Comparison of ENCODE assay signal across 16 cellular contexts in the genomic region with DNA sequence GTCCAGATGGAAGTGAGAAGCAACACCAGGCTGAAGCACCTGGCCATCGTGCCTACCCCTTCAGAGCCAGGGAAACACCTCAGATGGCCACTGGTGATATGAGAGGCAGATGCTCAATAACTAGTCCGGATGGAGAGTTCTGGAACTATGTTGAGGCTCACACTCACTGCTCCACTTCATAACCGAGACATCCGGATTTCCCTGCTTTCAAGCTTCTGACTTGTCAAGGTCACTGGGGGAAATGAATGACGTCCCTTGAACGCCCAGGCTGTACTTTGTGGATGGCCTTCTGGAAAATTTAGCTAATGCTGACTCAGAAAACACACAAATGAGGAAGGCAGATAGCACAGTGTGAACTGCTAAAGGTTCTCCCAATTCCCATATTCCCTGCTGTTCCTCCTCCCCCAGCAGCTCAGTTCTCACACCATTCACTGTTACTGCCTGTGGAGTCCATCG. TPM values are rescaled to one million over a fixed set of nuclear protein-coding genes. Genes with fewer than 3 reads are reported as not detected.
DNase-seq lines count a peak whose midpoint lies in the region; FAIRE-seq and TF ChIP-seq lines count a peak whose summit lies in the region.
"Had no signal": no experiment of that assay in that cellular context is flagged by ENCODE, and none has a peak within 500 bp of the region (broad histone marks: within the 10 kb centered on the region; RNA-seq: fewer than 3 reads in every experiment).

A gene with protein sequence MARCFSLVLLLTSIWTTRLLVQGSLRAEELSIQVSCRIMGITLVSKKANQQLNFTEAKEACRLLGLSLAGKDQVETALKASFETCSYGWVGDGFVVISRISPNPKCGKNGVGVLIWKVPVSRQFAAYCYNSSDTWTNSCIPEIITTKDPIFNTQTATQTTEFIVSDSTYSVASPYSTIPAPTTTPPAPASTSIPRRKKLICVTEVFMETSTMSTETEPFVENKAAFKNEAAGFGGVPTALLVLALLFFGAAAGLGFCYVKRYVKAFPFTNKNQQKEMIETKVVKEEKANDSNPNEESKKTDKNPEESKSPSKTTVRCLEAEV (minus strand): TSS at position 180 of the 456 bp plus-strand sequence. CDS start 133 bp downstream, at position 47.

- H3K36me3 Mint-ChIP-seq in CD8-positive, alpha-beta memory T cell: no peaks in the 10 kb centered on the region
- no peaks in the 10 kb centered on the region for H3K36me3 Mint-ChIP-seq in T-helper 2 cell treated with Interferon-gamma antibody and Interleukin-4, amounts not matched to agents 5 μg/mL and 100 μg/mL, for 36 hours (ENCODE audit: low read depth)
- H3K36me3 Mint-ChIP-seq: activated CD8-positive, alpha-beta memory T cell treated with anti-CD3 and anti-CD28 coated beads, Interleukin-2, amount 10 ng/mL, durations not matched to agents 7 days and 5 days had no signal

- no peaks in the 10 kb centered on the region for H3K27me3 ChIP-seq in colonic mucosa
- H3K27me3 ChIP-seq in uterus: no peaks in the 10 kb centered on the region
- H3K27me3 ChIP-seq in CD8-positive, alpha-beta memory T cell (ENCODE audit: insufficient read depth, low read length, poor library complexity, severe bottlenecking): no peaks in the 10 kb centered on the region
- H3K27me3 ChIP-seq in BE2C: no peaks in the 10 kb centered on the region

- DNase-seq in colonic mucosa (no peak), kidney (no peak), posterior vena cava (ENCODE audit: low spot score) (no peak), uterus (no peak), BE2C (no peak), HuH-7 (ENCODE audit: low spot score) (no peak)
- no peak for DNase-seq in CD8-positive, alpha-beta memory T cell
- DNase-seq in T-helper 2 cell treated with Interferon-gamma antibody and Interleukin-4, amounts not matched to agents 5 μg/mL and 100 μg/mL, for 36 hours (ENCODE audit: low spot score): no peak
- DNase-seq: activated CD8-positive, alpha-beta memory T cell treated with anti-CD3 and anti-CD28 coated beads, Interleukin-2, amount 10 ng/mL, durations not matched to agents 7 days and 5 days; activated naive CD8-positive, alpha-beta T cell treated with anti-CD3 and anti-CD28 coated beads, Interleukin-2, amount 50 U/mL, for 24 hours; Caco-2; NCI-H2029 treated with DMSO at 0.1 percent for 48 hours; T1000 had no signal

- TF ChIP-seq CTCF in colonic mucosa (IDR thresholded peaks at IDR 0.05): no peak
- no peak for TF ChIP-seq CTCF in kidney (IDR thresholded peaks at IDR 0.05; ENCODE audit: borderline replicate concordance, extremely low read depth, insufficient read depth)
- no peak for TF ChIP-seq CTCF in uterus (IDR thresholded peaks at IDR 0.05)
- no peak for TF ChIP-seq CTCF in BE2C (IDR thresholded peaks at IDR 0.05; ENCODE audit: low read depth, low read length)

- H3K4me3 Mint-ChIP-seq in CD8-positive, alpha-beta memory T cell: no peak within 1 kb of the TSS
- no peak within 1 kb of the TSS for H3K4me3 Mint-ChIP-seq in T-helper 2 cell treated with Interferon-gamma antibody and Interleukin-4, amounts not matched to agents 5 μg/mL and 100 μg/mL, for 36 hours
- H3K4me3 Mint-ChIP-seq: activated CD8-positive, alpha-beta memory T cell treated with anti-CD3 and anti-CD28 coated beads, Interleukin-2, amount 10 ng/mL, durations not matched to agents 7 days and 5 days; activated naive CD8-positive, alpha-beta T cell treated with anti-CD3 and anti-CD28 coated beads, Interleukin-2, amount 50 U/mL, for 24 hours had no signal

- H3K9me3 Mint-ChIP-seq in CD8-positive, alpha-beta memory T cell: no peaks in the 10 kb centered on the region
- H3K9me3 Mint-ChIP-seq in T-helper 2 cell treated with Interferon-gamma antibody and Interleukin-4, amounts not matched to agents 5 μg/mL and 100 μg/mL, for 36 hours: no peaks in the 10 kb centered on the region
- H3K9me3 Mint-ChIP-seq: activated naive CD8-positive, alpha-beta T cell treated with anti-CD3 and anti-CD28 coated beads, Interleukin-2, amount 50 U/mL, for 24 hours had no signal

- H3K4me1 Mint-ChIP-seq in CD8-positive, alpha-beta memory T cell: no peaks in the 10 kb centered on the region
- no peaks in the 10 kb centered on the region for H3K4me1 Mint-ChIP-seq in T-helper 2 cell treated with Interferon-gamma antibody and Interleukin-4, amounts not matched to agents 5 μg/mL and 100 μg/mL, for 36 hours (ENCODE audit: low read depth)
- H3K4me1 Mint-ChIP-seq: activated CD8-positive, alpha-beta memory T cell treated with anti-CD3 and anti-CD28 coated beads, Interleukin-2, amount 10 ng/mL, durations not matched to agents 7 days and 5 days had no signal

- intact Hi-C loops in colonic mucosa (cut with DNase I) (no loop called here), kidney (cut with DNase I) (no loop called here), posterior vena cava (cut with DNase I) (no loop called here), uterus (cut with DNase I; ENCODE audit: low total_unique reads) (no loop called here)

- peaks cover 2 to 17% of the 10 kb centered on the region in 2 donors for H3K27me3 Mint-ChIP-seq in CD8-positive, alpha-beta memory T cell
- H3K27me3 Mint-ChIP-seq in T-helper 2 cell treated with Interferon-gamma antibody and Interleukin-4, amounts not matched to agents 5 μg/mL and 100 μg/mL, for 36 hours (ENCODE audit: low read depth): peaks cover 11% of the 10 kb centered on the region
- H3K27me3 Mint-ChIP-seq: activated naive CD8-positive, alpha-beta T cell treated with anti-CD3 and anti-CD28 coated beads, Interleukin-2, amount 50 U/mL, for 24 hours had no signal

- no peak within 1 kb of the TSS for H3K27ac Mint-ChIP-seq in CD8-positive, alpha-beta memory T cell
- H3K27ac Mint-ChIP-seq in T-helper 2 cell treated with Interferon-gamma antibody and Interleukin-4, amounts not matched to agents 5 μg/mL and 100 μg/mL, for 36 hours: no peak within 1 kb of the TSS
- H3K27ac Mint-ChIP-seq: activated CD8-positive, alpha-beta memory T cell treated with anti-CD3 and anti-CD28 coated beads, Interleukin-2, amount 10 ng/mL, durations not matched to agents 7 days and 5 days; activated naive CD8-positive, alpha-beta T cell treated with anti-CD3 and anti-CD28 coated beads, Interleukin-2, amount 50 U/mL, for 24 hours had no signal

- no peak within 1 kb of the TSS for H3K9ac ChIP-seq in colonic mucosa (ENCODE audit: low read depth in 2 of 2, low read length in 2 of 2)
- peak within 1 kb of the TSS in 1 of 2 donors; percentile 9 for H3K9ac ChIP-seq in kidney (ENCODE audit: low read length in 2 of 2)
- H3K9ac ChIP-seq: KMS-11 had no signal

- POLR2A ChIA-PET in CD8-positive, alpha-beta memory T cell (lab: Charles Lee): no interaction called here

- no peak for TF ChIP-seq POLR2A in uterus (IDR thresholded peaks at IDR 0.05)

- H3K4me3 ChIP-seq in colonic mucosa (no peak within 1 kb of the TSS), kidney (ENCODE audit: low read length in 2 of 2) (peak within 1 kb of the TSS in 1 of 2 donors; percentile 22), uterus (no peak within 1 kb of the TSS), BE2C (ENCODE audit: low read depth, low read length) (no peak within 1 kb of the TSS)
- no peak within 1 kb of the TSS for H3K4me3 ChIP-seq in CD8-positive, alpha-beta memory T cell (ENCODE audit: low read length)
- H3K4me3 ChIP-seq: HAP-1 had no signal

- H3K9me3 ChIP-seq in colonic mucosa (no peaks in the 10 kb centered on the region), kidney (ENCODE audit: control insufficient read depth in 1 of 2, low read length in 2 of 2) (no peaks in the 10 kb centered on the region), uterus (no peaks in the 10 kb centered on the region), BE2C (no peaks in the 10 kb centered on the region)
- no peaks in the 10 kb centered on the region for H3K9me3 ChIP-seq in CD8-positive, alpha-beta memory T cell (ENCODE audit: low read length)
- H3K9me3 ChIP-seq: Caco-2, HAP-1 had no signal

- H3K36me3 ChIP-seq in colonic mucosa (no peaks in the 10 kb centered on the region), kidney (ENCODE audit: control insufficient read depth in 1 of 2, insufficient read depth in 2 of 2, low read length in 2 of 2) (no peaks in the 10 kb centered on the region), uterus (no peaks in the 10 kb centered on the region), BE2C (no peaks in the 10 kb centered on the region)
- H3K36me3 ChIP-seq in CD8-positive, alpha-beta memory T cell (ENCODE audit: insufficient read depth, low read length): no peaks in the 10 kb centered on the region
- H3K36me3 ChIP-seq: HAP-1 had no signal

- H3K27ac ChIP-seq in colonic mucosa (no peak within 1 kb of the TSS), kidney (ENCODE audit: low read depth in 2 of 2, low read length in 2 of 2) (peak within 1 kb of the TSS; percentile 58 to 71), uterus (peak within 1 kb of the TSS in 1 of 2 donors; percentile 37)
- H3K27ac ChIP-seq in CD8-positive, alpha-beta memory T cell (ENCODE audit: low read depth, low read length): no peak within 1 kb of the TSS
- H3K27ac ChIP-seq: KMS-11 had no signal

- no peak for FAIRE-seq in kidney (lab: Jason Lieb, UNC)
- FAIRE-seq: keratinocyte had no signal

- CTCF ChIA-PET in CD8-positive, alpha-beta memory T cell (lab: Charles Lee): no interaction called here

- H3K4me1 ChIP-seq in colonic mucosa (no peaks in the 10 kb centered on the region), kidney (ENCODE audit: control insufficient read depth in 1 of 2, insufficient read depth in 1 of 2, low read depth in 1 of 2, low read length in 2 of 2) (peaks cover 2 to 3% of the 10 kb centered on the region in 2 donors), uterus (no peaks in the 10 kb centered on the region), BE2C (no peaks in the 10 kb centered on the region)
- no peaks in the 10 kb centered on the region for H3K4me1 ChIP-seq in CD8-positive, alpha-beta memory T cell (ENCODE audit: insufficient read depth, low read length)
- H3K4me1 ChIP-seq: Caco-2 had no signal

RNA-seq across cellular contexts. Expression of the gene that starts here (rescaled TPM):
- 10 to 100 TPM; 10.3 to 29.3 TPM for total RNA-seq in colonic mucosa
- 101 TPM for total RNA-seq in kidney
- polyA plus RNA-seq in kidney (ENCODE audit: insufficient read depth, low read depth, low replicate concordance): 10.0 TPM
- 100 to 1,000 TPM; 112 to 292 TPM for total RNA-seq in posterior vena cava
- total RNA-seq in uterus: 100 to 1,000 TPM in 1 of 4 donors, 10 to 100 TPM in 3; 12.8 to 154 (median 44.0) TPM
- not detected for total RNA-seq in CD8-positive, alpha-beta memory T cell
- not detected for polyA plus RNA-seq in CD8-positive, alpha-beta memory T cell
- not detected for polyA plus RNA-seq in BE2C (2012; ENCODE audit: insufficient read depth, insufficient read length, low read depth)
- total RNA-seq: activated CD8-positive, alpha-beta memory T cell treated with anti-CD3 and anti-CD28 coated beads, Interleukin-2, amount 10 ng/mL, durations not matched to agents 7 days and 5 days; Caco-2 had no signal
- polyA plus RNA-seq: keratinocyte had no signal

Comparison
In these comparisons a context has a peak if more than half of its experiments do, and no peak if none do; other contexts are left out.
1. RNA of the gene that starts here (total RNA-seq): 112 to 292 TPM in posterior vena cava, 101 TPM in kidney (single experiment), 12.8 to 154 TPM in uterus and 10.3 to 29.3 TPM in colonic mucosa; not detected in CD8-positive, alpha-beta memory T cell; every median in the first group is over 10 times any median in the second.
2. RNA of the gene that starts here (polyA plus RNA-seq): 10.0 TPM in kidney (single experiment); not detected in CD8-positive, alpha-beta memory T cell (single experiment); every median in the first group is over 10 times any median in the second.
3. H3K27ac ChIP-seq: peak in kidney (2 of 2); none in colonic mucosa (single experiment) and CD8-positive, alpha-beta memory T cell (single experiment).